3 cellular contexts compared by ENCODE assay signal in the genomic region with DNA sequence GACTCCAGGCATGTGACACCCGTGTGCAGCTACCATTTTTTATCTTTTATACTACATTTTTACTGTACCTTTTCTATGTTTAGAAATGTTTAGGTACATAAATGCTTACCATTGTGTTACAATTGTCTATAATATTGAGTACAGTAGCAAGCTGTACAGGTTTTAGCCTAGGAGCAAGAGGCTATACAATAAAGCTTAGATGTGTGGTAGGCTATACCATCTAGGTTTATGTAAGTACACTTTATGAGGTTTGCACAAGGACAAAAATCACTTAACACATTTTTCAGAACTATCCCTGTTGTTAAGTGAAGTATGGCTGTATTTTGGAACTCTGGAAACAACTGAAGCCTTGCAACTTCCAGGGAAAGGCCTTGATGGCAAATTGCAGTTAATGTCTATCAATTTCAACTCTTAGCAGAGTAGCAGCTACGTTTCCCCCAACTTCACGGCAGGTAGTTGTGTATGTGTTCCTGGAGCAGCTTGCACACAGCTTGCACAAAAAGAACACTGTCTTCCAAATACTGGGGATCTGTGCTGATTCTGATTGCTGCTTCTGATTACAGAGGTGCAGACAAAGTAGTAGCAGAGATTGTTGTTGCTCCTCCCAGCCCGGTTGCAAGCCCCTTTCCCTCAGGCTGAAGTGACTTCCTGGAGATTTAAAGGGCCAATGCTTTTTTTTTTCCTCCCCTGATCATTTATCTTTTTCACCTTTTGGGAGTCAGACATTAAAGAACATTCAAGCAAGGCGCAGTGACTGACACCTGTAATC.
A peak's percentile ranks its signal among the peaks of the same experiment; 100 is the strongest.
TF ChIP-seq lines count a peak whose summit lies in the region.

No MANE protein-coding gene starts in this region.

TF ChIP-seq in SK-N-SH, 30 proteins besides CTCF, POLR2A, EP300 and RAD21:
- TF ChIP-seq GATA2 (CRISPR knock-in tag; IDR thresholded peaks at IDR 0.05): peak; percentile 81
- TF ChIP-seq, protein P1, sequence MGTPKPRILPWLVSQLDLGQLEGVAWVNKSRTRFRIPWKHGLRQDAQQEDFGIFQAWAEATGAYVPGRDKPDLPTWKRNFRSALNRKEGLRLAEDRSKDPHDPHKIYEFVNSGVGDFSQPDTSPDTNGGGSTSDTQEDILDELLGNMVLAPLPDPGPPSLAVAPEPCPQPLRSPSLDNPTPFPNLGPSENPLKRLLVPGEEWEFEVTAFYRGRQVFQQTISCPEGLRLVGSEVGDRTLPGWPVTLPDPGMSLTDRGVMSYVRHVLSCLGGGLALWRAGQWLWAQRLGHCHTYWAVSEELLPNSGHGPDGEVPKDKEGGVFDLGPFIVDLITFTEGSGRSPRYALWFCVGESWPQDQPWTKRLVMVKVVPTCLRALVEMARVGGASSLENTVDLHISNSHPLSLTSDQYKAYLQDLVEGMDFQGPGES (IDR thresholded peaks at IDR 0.05; ENCODE audit: low read depth, low read length): no peak
- peak; percentile 13; the same call in 1 of the 2 replicates for TF ChIP-seq SMC3 (IDR thresholded peaks at IDR 0.05; ENCODE audit: low read depth, low read length)
- TF ChIP-seq RXRA (IDR thresholded peaks at IDR 0.05; ENCODE audit: borderline replicate concordance, low read depth): no peak
- TF ChIP-seq MXI1 (IDR thresholded peaks at IDR 0.05; ENCODE audit: low read depth, low read length): peak; percentile 54; the same call in 1 of the 2 replicates

TF ChIP-seq in SK-N-SH treated with all-trans-retinoic acid at 6 μM for 48 hours, 23 proteins besides CTCF, POLR2A, EP300 and RAD21:
- TF ChIP-seq, protein P2, sequence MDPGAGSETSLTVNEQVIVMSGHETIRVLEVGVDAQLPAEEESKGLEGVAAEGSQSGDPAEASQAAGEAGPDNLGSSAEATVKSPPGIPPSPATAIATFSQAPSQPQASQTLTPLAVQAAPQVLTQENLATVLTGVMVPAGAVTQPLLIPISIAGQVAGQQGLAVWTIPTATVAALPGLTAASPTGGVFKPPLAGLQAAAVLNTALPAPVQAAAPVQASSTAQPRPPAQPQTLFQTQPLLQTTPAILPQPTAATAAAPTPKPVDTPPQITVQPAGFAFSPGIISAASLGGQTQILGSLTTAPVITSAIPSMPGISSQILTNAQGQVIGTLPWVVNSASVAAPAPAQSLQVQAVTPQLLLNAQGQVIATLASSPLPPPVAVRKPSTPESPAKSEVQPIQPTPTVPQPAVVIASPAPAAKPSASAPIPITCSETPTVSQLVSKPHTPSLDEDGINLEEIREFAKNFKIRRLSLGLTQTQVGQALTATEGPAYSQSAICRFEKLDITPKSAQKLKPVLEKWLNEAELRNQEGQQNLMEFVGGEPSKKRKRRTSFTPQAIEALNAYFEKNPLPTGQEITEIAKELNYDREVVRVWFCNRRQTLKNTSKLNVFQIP (CRISPR knock-in tag; IDR thresholded peaks at IDR 0.05; ENCODE audit: borderline replicate concordance, low read depth): no peak
- TF ChIP-seq ZNF8 (CRISPR knock-in tag; IDR thresholded peaks at IDR 0.05): no peak
- TF ChIP-seq CSDC2 (CRISPR knock-in tag; IDR thresholded peaks at IDR 0.05): no peak
- no peak for TF ChIP-seq TSHZ2 (CRISPR knock-in tag; IDR thresholded peaks at IDR 0.05)
- no peak for TF ChIP-seq PPARA (CRISPR knock-in tag; IDR thresholded peaks at IDR 0.05; ENCODE audit: borderline replicate concordance)
- no peak for TF ChIP-seq TOX (CRISPR knock-in tag; IDR thresholded peaks at IDR 0.05; ENCODE audit: borderline replicate concordance)
- TF ChIP-seq ESRRG (CRISPR knock-in tag; IDR thresholded peaks at IDR 0.05): no peak
- no peak for TF ChIP-seq ZC3H10 (CRISPR knock-in tag; IDR thresholded peaks at IDR 0.05)
- TF ChIP-seq ISL1 (CRISPR knock-in tag; IDR thresholded peaks at IDR 0.05): no peak
- no peak for TF ChIP-seq ZFP30 (CRISPR knock-in tag; IDR thresholded peaks at IDR 0.05)
- no peak for TF ChIP-seq OSR1 (CRISPR knock-in tag; IDR thresholded peaks at IDR 0.05)
- TF ChIP-seq, protein P3, sequence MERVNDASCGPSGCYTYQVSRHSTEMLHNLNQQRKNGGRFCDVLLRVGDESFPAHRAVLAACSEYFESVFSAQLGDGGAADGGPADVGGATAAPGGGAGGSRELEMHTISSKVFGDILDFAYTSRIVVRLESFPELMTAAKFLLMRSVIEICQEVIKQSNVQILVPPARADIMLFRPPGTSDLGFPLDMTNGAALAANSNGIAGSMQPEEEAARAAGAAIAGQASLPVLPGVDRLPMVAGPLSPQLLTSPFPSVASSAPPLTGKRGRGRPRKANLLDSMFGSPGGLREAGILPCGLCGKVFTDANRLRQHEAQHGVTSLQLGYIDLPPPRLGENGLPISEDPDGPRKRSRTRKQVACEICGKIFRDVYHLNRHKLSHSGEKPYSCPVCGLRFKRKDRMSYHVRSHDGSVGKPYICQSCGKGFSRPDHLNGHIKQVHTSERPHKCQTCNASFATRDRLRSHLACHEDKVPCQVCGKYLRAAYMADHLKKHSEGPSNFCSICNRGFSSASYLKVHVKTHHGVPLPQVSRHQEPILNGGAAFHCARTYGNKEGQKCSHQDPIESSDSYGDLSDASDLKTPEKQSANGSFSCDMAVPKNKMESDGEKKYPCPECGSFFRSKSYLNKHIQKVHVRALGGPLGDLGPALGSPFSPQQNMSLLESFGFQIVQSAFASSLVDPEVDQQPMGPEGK (CRISPR knock-in tag; IDR thresholded peaks at IDR 0.05; ENCODE audit: borderline replicate concordance): no peak

TF ChIP-seq in H1, 55 proteins besides CTCF, POLR2A, EP300 and RAD21:
- TF ChIP-seq, protein P4, sequence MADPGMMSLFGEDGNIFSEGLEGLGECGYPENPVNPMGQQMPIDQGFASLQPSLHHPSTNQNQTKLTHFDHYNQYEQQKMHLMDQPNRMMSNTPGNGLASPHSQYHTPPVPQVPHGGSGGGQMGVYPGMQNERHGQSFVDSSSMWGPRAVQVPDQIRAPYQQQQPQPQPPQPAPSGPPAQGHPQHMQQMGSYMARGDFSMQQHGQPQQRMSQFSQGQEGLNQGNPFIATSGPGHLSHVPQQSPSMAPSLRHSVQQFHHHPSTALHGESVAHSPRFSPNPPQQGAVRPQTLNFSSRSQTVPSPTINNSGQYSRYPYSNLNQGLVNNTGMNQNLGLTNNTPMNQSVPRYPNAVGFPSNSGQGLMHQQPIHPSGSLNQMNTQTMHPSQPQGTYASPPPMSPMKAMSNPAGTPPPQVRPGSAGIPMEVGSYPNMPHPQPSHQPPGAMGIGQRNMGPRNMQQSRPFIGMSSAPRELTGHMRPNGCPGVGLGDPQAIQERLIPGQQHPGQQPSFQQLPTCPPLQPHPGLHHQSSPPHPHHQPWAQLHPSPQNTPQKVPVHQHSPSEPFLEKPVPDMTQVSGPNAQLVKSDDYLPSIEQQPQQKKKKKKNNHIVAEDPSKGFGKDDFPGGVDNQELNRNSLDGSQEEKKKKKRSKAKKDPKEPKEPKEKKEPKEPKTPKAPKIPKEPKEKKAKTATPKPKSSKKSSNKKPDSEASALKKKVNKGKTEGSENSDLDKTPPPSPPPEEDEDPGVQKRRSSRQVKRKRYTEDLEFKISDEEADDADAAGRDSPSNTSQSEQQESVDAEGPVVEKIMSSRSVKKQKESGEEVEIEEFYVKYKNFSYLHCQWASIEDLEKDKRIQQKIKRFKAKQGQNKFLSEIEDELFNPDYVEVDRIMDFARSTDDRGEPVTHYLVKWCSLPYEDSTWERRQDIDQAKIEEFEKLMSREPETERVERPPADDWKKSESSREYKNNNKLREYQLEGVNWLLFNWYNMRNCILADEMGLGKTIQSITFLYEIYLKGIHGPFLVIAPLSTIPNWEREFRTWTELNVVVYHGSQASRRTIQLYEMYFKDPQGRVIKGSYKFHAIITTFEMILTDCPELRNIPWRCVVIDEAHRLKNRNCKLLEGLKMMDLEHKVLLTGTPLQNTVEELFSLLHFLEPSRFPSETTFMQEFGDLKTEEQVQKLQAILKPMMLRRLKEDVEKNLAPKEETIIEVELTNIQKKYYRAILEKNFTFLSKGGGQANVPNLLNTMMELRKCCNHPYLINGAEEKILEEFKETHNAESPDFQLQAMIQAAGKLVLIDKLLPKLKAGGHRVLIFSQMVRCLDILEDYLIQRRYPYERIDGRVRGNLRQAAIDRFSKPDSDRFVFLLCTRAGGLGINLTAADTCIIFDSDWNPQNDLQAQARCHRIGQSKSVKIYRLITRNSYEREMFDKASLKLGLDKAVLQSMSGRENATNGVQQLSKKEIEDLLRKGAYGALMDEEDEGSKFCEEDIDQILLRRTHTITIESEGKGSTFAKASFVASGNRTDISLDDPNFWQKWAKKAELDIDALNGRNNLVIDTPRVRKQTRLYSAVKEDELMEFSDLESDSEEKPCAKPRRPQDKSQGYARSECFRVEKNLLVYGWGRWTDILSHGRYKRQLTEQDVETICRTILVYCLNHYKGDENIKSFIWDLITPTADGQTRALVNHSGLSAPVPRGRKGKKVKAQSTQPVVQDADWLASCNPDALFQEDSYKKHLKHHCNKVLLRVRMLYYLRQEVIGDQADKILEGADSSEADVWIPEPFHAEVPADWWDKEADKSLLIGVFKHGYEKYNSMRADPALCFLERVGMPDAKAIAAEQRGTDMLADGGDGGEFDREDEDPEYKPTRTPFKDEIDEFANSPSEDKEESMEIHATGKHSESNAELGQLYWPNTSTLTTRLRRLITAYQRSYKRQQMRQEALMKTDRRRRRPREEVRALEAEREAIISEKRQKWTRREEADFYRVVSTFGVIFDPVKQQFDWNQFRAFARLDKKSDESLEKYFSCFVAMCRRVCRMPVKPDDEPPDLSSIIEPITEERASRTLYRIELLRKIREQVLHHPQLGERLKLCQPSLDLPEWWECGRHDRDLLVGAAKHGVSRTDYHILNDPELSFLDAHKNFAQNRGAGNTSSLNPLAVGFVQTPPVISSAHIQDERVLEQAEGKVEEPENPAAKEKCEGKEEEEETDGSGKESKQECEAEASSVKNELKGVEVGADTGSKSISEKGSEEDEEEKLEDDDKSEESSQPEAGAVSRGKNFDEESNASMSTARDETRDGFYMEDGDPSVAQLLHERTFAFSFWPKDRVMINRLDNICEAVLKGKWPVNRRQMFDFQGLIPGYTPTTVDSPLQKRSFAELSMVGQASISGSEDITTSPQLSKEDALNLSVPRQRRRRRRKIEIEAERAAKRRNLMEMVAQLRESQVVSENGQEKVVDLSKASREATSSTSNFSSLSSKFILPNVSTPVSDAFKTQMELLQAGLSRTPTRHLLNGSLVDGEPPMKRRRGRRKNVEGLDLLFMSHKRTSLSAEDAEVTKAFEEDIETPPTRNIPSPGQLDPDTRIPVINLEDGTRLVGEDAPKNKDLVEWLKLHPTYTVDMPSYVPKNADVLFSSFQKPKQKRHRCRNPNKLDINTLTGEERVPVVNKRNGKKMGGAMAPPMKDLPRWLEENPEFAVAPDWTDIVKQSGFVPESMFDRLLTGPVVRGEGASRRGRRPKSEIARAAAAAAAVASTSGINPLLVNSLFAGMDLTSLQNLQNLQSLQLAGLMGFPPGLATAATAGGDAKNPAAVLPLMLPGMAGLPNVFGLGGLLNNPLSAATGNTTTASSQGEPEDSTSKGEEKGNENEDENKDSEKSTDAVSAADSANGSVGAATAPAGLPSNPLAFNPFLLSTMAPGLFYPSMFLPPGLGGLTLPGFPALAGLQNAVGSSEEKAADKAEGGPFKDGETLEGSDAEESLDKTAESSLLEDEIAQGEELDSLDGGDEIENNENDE (IDR thresholded peaks at IDR 0.05; ENCODE audit: insufficient replicate concordance, low read length): no peak
- TF ChIP-seq MAX (IDR thresholded peaks at IDR 0.05) (no peak), RXRA (IDR thresholded peaks at IDR 0.05; ENCODE audit: insufficient read depth, low read depth, low read length) (no peak), CHD2 (IDR thresholded peaks at IDR 0.05; ENCODE audit: low read length) (no peak)
- TF ChIP-seq, protein P5, sequence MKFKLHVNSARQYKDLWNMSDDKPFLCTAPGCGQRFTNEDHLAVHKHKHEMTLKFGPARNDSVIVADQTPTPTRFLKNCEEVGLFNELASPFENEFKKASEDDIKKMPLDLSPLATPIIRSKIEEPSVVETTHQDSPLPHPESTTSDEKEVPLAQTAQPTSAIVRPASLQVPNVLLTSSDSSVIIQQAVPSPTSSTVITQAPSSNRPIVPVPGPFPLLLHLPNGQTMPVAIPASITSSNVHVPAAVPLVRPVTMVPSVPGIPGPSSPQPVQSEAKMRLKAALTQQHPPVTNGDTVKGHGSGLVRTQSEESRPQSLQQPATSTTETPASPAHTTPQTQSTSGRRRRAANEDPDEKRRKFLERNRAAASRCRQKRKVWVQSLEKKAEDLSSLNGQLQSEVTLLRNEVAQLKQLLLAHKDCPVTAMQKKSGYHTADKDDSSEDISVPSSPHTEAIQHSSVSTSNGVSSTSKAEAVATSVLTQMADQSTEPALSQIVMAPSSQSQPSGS (IDR thresholded peaks at IDR 0.05; ENCODE audit: low read length): no peak
